In the genomic region with DNA sequence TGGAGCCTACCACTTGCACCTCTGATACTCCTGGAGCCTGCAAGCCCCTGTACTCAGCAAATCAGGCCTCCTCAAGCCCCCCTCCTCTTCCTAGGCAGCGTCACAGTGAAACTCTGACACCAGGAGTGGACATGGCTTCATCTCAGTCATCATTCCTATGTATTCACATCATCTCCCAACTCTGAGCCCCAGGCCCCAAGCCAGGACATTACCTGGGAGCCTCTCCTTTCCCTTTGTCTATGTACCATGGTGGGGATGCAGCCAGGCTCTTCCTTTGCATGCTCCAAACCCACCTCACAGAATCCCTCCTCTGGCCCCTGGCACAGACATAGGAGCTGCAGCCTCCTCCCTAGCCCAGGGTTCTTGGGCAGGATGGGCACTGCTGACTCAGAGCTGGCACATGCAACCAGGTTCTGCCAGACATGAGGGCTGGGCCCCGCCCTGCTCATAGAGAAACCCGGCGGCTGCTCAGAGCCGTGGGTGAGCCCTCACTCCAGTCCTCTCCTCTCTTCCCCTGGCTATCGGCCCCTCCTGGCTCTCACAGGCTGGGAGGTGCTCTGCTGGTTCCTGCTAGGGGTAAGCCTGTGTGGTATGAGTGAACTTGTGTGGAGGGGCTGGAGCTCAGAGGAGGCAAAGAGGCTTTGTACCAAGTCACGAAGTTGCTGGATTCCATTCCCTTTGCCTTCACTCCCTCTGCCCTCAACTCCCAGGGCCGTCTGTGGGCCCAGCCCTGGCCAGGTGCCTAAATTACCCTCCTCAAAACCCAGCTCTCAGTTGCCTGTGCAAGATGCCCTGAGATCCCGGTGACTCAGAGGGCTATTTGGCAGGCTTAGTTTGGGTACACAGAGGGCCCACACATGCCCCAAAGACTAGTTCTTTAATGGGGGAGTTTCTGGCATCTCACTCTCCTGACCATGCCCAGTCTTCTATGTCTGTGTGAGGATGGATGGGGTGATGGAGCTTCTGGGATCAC, we compare ENCODE assay signal across 1 cellular context.
TF ChIP-seq lines count a peak whose summit lies in the region.

No MANE protein-coding gene starts in this region.

TF ChIP-seq in HepG2, 621 proteins besides CTCF, POLR2A, EP300 and RAD21:
- TF ChIP-seq HMG20A (CRISPR knock-in tag; IDR thresholded peaks at IDR 0.05; ENCODE audit: borderline replicate concordance), result no peak
- no peak for TF ChIP-seq ETV6 (CRISPR knock-in tag; conservative IDR thresholded peaks at IDR 0.05)
- TF ChIP-seq SMAD1 (CRISPR knock-in tag; IDR thresholded peaks at IDR 0.05; ENCODE audit: borderline replicate concordance, low read depth), result no peak
- TF ChIP-seq KDM1A (CRISPR knock-in tag; IDR thresholded peaks at IDR 0.05), result no peak
- no peak for TF ChIP-seq FIP1L1 (IDR thresholded peaks at IDR 0.05; ENCODE audit: borderline replicate concordance, insufficient read depth, low read depth, low read length)
- TF ChIP-seq, protein P1, sequence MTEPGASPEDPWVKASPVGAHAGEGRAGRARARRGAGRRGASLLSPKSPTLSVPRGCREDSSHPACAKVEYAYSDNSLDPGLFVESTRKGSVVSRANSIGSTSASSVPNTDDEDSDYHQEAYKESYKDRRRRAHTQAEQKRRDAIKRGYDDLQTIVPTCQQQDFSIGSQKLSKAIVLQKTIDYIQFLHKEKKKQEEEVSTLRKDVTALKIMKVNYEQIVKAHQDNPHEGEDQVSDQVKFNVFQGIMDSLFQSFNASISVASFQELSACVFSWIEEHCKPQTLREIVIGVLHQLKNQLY (CRISPR knock-in tag; IDR thresholded peaks at IDR 0.05), result no peak
- no peak for TF ChIP-seq RFX1 (IDR thresholded peaks at IDR 0.05)
- TF ChIP-seq MYNN (CRISPR knock-in tag; IDR thresholded peaks at IDR 0.05; ENCODE audit: low read depth), result no peak
- TF ChIP-seq, protein P2, sequence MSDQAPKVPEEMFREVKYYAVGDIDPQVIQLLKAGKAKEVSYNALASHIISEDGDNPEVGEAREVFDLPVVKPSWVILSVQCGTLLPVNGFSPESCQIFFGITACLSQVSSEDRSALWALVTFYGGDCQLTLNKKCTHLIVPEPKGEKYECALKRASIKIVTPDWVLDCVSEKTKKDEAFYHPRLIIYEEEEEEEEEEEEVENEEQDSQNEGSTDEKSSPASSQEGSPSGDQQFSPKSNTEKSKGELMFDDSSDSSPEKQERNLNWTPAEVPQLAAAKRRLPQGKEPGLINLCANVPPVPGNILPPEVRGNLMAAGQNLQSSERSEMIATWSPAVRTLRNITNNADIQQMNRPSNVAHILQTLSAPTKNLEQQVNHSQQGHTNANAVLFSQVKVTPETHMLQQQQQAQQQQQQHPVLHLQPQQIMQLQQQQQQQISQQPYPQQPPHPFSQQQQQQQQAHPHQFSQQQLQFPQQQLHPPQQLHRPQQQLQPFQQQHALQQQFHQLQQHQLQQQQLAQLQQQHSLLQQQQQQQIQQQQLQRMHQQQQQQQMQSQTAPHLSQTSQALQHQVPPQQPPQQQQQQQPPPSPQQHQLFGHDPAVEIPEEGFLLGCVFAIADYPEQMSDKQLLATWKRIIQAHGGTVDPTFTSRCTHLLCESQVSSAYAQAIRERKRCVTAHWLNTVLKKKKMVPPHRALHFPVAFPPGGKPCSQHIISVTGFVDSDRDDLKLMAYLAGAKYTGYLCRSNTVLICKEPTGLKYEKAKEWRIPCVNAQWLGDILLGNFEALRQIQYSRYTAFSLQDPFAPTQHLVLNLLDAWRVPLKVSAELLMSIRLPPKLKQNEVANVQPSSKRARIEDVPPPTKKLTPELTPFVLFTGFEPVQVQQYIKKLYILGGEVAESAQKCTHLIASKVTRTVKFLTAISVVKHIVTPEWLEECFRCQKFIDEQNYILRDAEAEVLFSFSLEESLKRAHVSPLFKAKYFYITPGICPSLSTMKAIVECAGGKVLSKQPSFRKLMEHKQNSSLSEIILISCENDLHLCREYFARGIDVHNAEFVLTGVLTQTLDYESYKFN (CRISPR knock-in tag; conservative IDR thresholded peaks at IDR 0.05), result no peak
- TF ChIP-seq, protein P3, sequence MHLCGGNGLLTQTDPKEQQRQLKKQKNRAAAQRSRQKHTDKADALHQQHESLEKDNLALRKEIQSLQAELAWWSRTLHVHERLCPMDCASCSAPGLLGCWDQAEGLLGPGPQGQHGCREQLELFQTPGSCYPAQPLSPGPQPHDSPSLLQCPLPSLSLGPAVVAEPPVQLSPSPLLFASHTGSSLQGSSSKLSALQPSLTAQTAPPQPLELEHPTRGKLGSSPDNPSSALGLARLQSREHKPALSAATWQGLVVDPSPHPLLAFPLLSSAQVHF (CRISPR knock-in tag; IDR thresholded peaks at IDR 0.05), result no peak
- TF ChIP-seq ZSCAN31 (CRISPR knock-in tag; IDR thresholded peaks at IDR 0.05; ENCODE audit: low read depth), result no peak
- TF ChIP-seq ZNF17 (CRISPR knock-in tag; IDR thresholded peaks at IDR 0.05), result no peak
- TF ChIP-seq HNRNPL (IDR thresholded peaks at IDR 0.05; ENCODE audit: low read depth, low read length), result no peak
- no peak for TF ChIP-seq KMT2A (CRISPR knock-in tag; IDR thresholded peaks at IDR 0.05)
- no peak for TF ChIP-seq MATR3 (CRISPR knock-in tag; IDR thresholded peaks at IDR 0.05)
- TF ChIP-seq PLRG1 (conservative IDR thresholded peaks at IDR 0.05), result no peak
- no peak for TF ChIP-seq ZNF234 (CRISPR knock-in tag; conservative IDR thresholded peaks at IDR 0.05)
